ENCODE assay signal across 15 cellular contexts in genomic region chr18:47755102-47755456, GRCh38.
DNase-seq lines count a peak whose midpoint lies in the region; ATAC-seq and TF ChIP-seq lines count a peak whose summit lies in the region.
"Had no signal": no experiment of that assay in that cellular context is flagged by ENCODE, and none has a peak within 500 bp of the region (broad histone marks: within the 10 kb centered on the region; RNA-seq: fewer than 3 reads in every experiment).

No MANE protein-coding gene starts in this region.

- TF ChIP-seq POLR2A in HCT116 (IDR thresholded peaks at IDR 0.05; ENCODE audit: borderline replicate concordance, extremely low read depth, insufficient read depth, insufficient read length): no peak
- no peak for TF ChIP-seq POLR2A in IMR-90 (IDR thresholded peaks at IDR 0.05; ENCODE audit: low read depth, low read length)
- no peak for TF ChIP-seq POLR2A in esophagus muscularis mucosa (IDR thresholded peaks at IDR 0.05; ENCODE audit: low read depth)

- in situ Hi-C loops in IMR-90 (cut with MboI; ENCODE audit: low sequenced_read_pairs): no loop called here

- H3K4me2 ChIP-seq in HCT116 (ENCODE audit: low read length): peak overlapping the region; percentile 53; the same call in 1 of the 2 replicates
- H3K4me2 ChIP-seq in IMR-90 (ENCODE audit: low read depth, low read length): no peak overlapping the region
- H3K4me2 ChIP-seq: BLaER1, GM23338 had no signal

- H3K9ac ChIP-seq in HCT116 (ENCODE audit: low read length) (no peak overlapping the region), IMR-90 (ENCODE audit: low read depth, low read length) (no peak overlapping the region)
- H3K9ac ChIP-seq: BLaER1 had no signal

- no peaks in the 10 kb centered on the region for H3K79me2 ChIP-seq in HCT116 (ENCODE audit: insufficient read depth, low read length)

- H3K14ac ChIP-seq in IMR-90 (replicated peaks; ENCODE audit: low read depth, low read length): no peak overlapping the region

- H3K27ac ChIP-seq in HCT116 (ENCODE audit: low read depth, low read length) (no peak overlapping the region), IMR-90 (ENCODE audit: insufficient read depth, low read length) (no peak overlapping the region), esophagus muscularis mucosa (replicated peaks in 1 of 4) (no peak overlapping the region), substantia nigra (ENCODE audit: low read depth, low read length, poor library complexity, severe bottlenecking) (no peak overlapping the region)
- H3K27ac ChIP-seq: BLaER1, C4-2B had no signal

- H4K5ac ChIP-seq in IMR-90 (ENCODE audit: low read depth, low read length): no peak overlapping the region

- no peak overlapping the region for H2AK9ac ChIP-seq in IMR-90 (replicated peaks; ENCODE audit: low read depth, low read length, poor library complexity)

- H3K9me3 ChIP-seq in HCT116 (ENCODE audit: control insufficient read depth in 1 of 2, insufficient read depth in 1 of 2, low read depth in 1 of 2, low read length in 2 of 2): peaks cover 4 to 5% of the 10 kb centered on the region in 2 experiments; a peak in 3 of 4 replicates
- no peaks in the 10 kb centered on the region for H3K9me3 ChIP-seq in IMR-90 (ENCODE audit: control insufficient read depth, insufficient read depth, low read length)
- H3K9me3 ChIP-seq in esophagus muscularis mucosa: peaks cover 0 to 9% (median 6%) of the 10 kb centered on the region in 4 donors
- H3K9me3 ChIP-seq: Caco-2 had no signal

- H3K4ac ChIP-seq in IMR-90 (ENCODE audit: low read depth, low read length): no peak overlapping the region

- H3K79me1 ChIP-seq in IMR-90 (ENCODE audit: low read depth in 1 of 2, low read length in 2 of 2): no peaks in the 10 kb centered on the region

- CTCF ChIA-PET in HCT116 (lab: Charles Lee) (interaction anchor here (0.5 to 3.7 kb wide), 12 partner anchors 9 to 704 kb away, joined by 3 to 20 read pairs (median 3); partner anchors contain the start of gene SMAD2), IMR-90 (lab: Yijun Ruan, JAX) (interaction anchor here (0.8 to 1.0 kb wide), 2 partner anchors 15 to 540 kb away, joined by 3 to 5 read pairs; no protein-coding TSS in a partner anchor)

- no peak overlapping the region for H2BK15ac ChIP-seq in IMR-90 (ENCODE audit: low read depth, low read length)

- H2AFZ ChIP-seq in HCT116 (ENCODE audit: low read depth, low read length, poor library complexity, severe bottlenecking) (no peak overlapping the region), IMR-90 (replicated peaks; ENCODE audit: low read length, poor library complexity) (peak overlapping the region; percentile 54)

- H3K4me3 ChIP-seq in HCT116 (replicated peaks in 1 of 2; ENCODE audit: low read depth in 1 of 2, low read length in 2 of 2) (no peak overlapping the region), IMR-90 (ENCODE audit: insufficient read depth, low read depth, low read length) (no peak overlapping the region), esophagus muscularis mucosa (no peak overlapping the region)
- H3K4me3 ChIP-seq: BLaER1, GM12878 had no signal

- H3K27me3 ChIP-seq in HCT116 (ENCODE audit: insufficient read depth, low read length) (no peaks in the 10 kb centered on the region), IMR-90 (ENCODE audit: control insufficient read depth, insufficient read depth, low read length) (no peaks in the 10 kb centered on the region), esophagus muscularis mucosa (peaks cover 0 to 31% (median 2%) of the 10 kb centered on the region in 4 donors)
- H3K27me3 ChIP-seq: BLaER1 had no signal

- no peak overlapping the region for H2AK5ac ChIP-seq in IMR-90 (ENCODE audit: low read depth, low read length)

- no CpG with 5 or more reads among the region's 4 CpGs for WGBS in IMR-90 (ENCODE audit: extremely low coverage in 2 of 2, insufficient read length in 1 of 2), 2 experiments
- WGBS in esophagus muscularis mucosa: 81% methylated on average over 4 of the region's 4 CpGs

- POLR2A ChIA-PET in HCT116 (lab: Charles Lee) (no interaction called here), IMR-90 (lab: Charles Lee; ENCODE audit: unreplicated experiment) (no interaction called here)

- ATAC-seq in HCT116: no peak
- ATAC-seq in IMR-90 (ENCODE audit: low read depth): no peak
- ATAC-seq: CD8-positive, alpha-beta T cell had no signal

- H4K8ac ChIP-seq in IMR-90 (ENCODE audit: low read depth in 2 of 2, low read length in 2 of 2): no peak overlapping the region

- H3K36me3 ChIP-seq in HCT116 (ENCODE audit: control insufficient read depth in 1 of 2, insufficient read depth in 2 of 2, low read length in 2 of 2) (no peaks in the 10 kb centered on the region), IMR-90 (ENCODE audit: control insufficient read depth, insufficient read depth, low read length) (no peaks in the 10 kb centered on the region), esophagus muscularis mucosa (no peaks in the 10 kb centered on the region)
- H3K36me3 ChIP-seq: BLaER1 had no signal

- DNase-seq in HCT116 (ENCODE audit: low read depth, low spot score) (no peak), IMR-90 (no peak), esophagus muscularis mucosa (ENCODE audit: extremely low spot score) (peak; percentile 62), hypothalamus (lab: John Stamatoyannopoulos, UW) (no peak), A172 (ENCODE audit: low spot score) (no peak), substantia nigra (lab: John Stamatoyannopoulos, UW) (no peak)
- DNase-seq: DMS 273 treated with DMSO at 0.1 percent for 48 hours, GDM1, HFFc6 had no signal

- H3K4me1 ChIP-seq in HCT116 (ENCODE audit: control insufficient read depth in 1 of 2, insufficient read depth in 2 of 2, low read length in 2 of 2) (peaks cover 0 to 6% of the 10 kb centered on the region in 2 experiments; a peak in 1 of 4 replicates), IMR-90 (ENCODE audit: control insufficient read depth, insufficient read depth, low read length) (no peaks in the 10 kb centered on the region), esophagus muscularis mucosa (no peaks in the 10 kb centered on the region)
- H3K4me1 ChIP-seq: BLaER1, Caco-2 had no signal

- no peak overlapping the region for H3K18ac ChIP-seq in IMR-90 (ENCODE audit: low read depth, low read length)

- BruUV-seq in HCT116 (replicated peaks; lab: Mats Ljungman, UMichigan): no TSS peak
- no TSS peak for BruUV-seq in IMR-90 (replicated peaks; lab: Mats Ljungman, UMichigan)

- TF ChIP-seq CTCF in HCT116 (IDR thresholded peaks at IDR 0.05 in 2 of 3, conservative IDR thresholded peaks at IDR 0.05 in 1 of 3; ENCODE audit: borderline replicate concordance in 1 of 3, insufficient read depth in 1 of 3, low read depth in 2 of 3, low read length in 2 of 3): no peak
- no peak for TF ChIP-seq CTCF in IMR-90 (conservative IDR thresholded peaks at IDR 0.05; ENCODE audit: low read depth, low read length)
- no peak for TF ChIP-seq CTCF in esophagus muscularis mucosa (IDR thresholded peaks at IDR 0.05)

- H3K9me1 ChIP-seq in IMR-90 (ENCODE audit: insufficient read depth, low read length): no peaks in the 10 kb centered on the region

- H3K23ac ChIP-seq in IMR-90 (ENCODE audit: low read depth, low read length): no peak overlapping the region

- RAD21 ChIA-PET in HCT116 (lab: Charles Lee; ENCODE audit: low non-redundant PET in 1 of 2, low total read pairs in 2 of 2, uncharacterized antibody in 2 of 2, unreplicated experiment in 2 of 2): no interaction called here

- dilution Hi-C loops in IMR-90 (cut with HindIII; ENCODE audit: low sequenced_read_pairs, unreplicated experiment): no loop called here

- H4K20me1 ChIP-seq in HCT116 (ENCODE audit: insufficient read depth): no peaks in the 10 kb centered on the region
- H4K20me1 ChIP-seq in IMR-90 (ENCODE audit: insufficient read depth, low read length): no peaks in the 10 kb centered on the region
- H4K20me1 ChIP-seq: BLaER1 had no signal

- no peak for TF ChIP-seq RAD21 in HCT116 (IDR thresholded peaks at IDR 0.05; ENCODE audit: low read depth)
- no peak for TF ChIP-seq RAD21 in IMR-90 (IDR thresholded peaks at IDR 0.05; ENCODE audit: low read length)

- no peak overlapping the region for H2BK20ac ChIP-seq in IMR-90 (ENCODE audit: low read depth, low read length)

- no peak for TF ChIP-seq EP300 in esophagus muscularis mucosa (IDR thresholded peaks at IDR 0.05)

- H4K91ac ChIP-seq in IMR-90 (ENCODE audit: insufficient read depth, low read depth, low read length): no peak overlapping the region

- H3K9me2 ChIP-seq in HCT116 (ENCODE audit: insufficient read depth): no peaks in the 10 kb centered on the region

- no peak overlapping the region for H2BK120ac ChIP-seq in IMR-90 (ENCODE audit: low read depth, low read length)

- H3K56ac ChIP-seq in IMR-90 (ENCODE audit: extremely low read depth, insufficient read depth, low read length): no peak overlapping the region

- H2BK5ac ChIP-seq in IMR-90 (ENCODE audit: low read depth, low read length, poor library complexity, severe bottlenecking): no peak overlapping the region

- intact Hi-C loops in HCT116 (cut with micrococcal nuclease): no loop called here
- intact Hi-C loops in IMR-90 (cut with micrococcal nuclease): loop anchor here (5.0 kb wide), 1 partner anchor 473 kb away; no protein-coding TSS in a partner anchor
- intact Hi-C loops in esophagus muscularis mucosa (cut with DNase I): no loop called here

TF ChIP-seq in HCT116, 20 proteins besides CTCF, POLR2A, EP300 and RAD21 (continues in another document):
- no peak for TF ChIP-seq SIN3A (IDR thresholded peaks at IDR 0.05; ENCODE audit: low read depth)
- no peak for TF ChIP-seq EZH2 (IDR thresholded peaks at IDR 0.05)
- TF ChIP-seq CBX3 (IDR thresholded peaks at IDR 0.05; ENCODE audit: low read depth): no peak
- no peak for TF ChIP-seq TCF7L2 (IDR thresholded peaks at IDR 0.05; ENCODE audit: borderline replicate concordance, extremely low read depth, insufficient read depth, insufficient read length)

TF ChIP-seq in IMR-90, 13 proteins besides CTCF, POLR2A, EP300 and RAD21 (continues in another document):
- TF ChIP-seq BHLHE40 (IDR thresholded peaks at IDR 0.05; ENCODE audit: low read depth, low read length) (no peak), RCOR1 (IDR thresholded peaks at IDR 0.05; ENCODE audit: insufficient replicate concordance, low read length) (no peak), NFE2L2 (IDR thresholded peaks at IDR 0.05; ENCODE audit: low read depth, low read length) (no peak), CEBPB (IDR thresholded peaks at IDR 0.05; ENCODE audit: low read depth, low read length) (no peak), ELK1 (IDR thresholded peaks at IDR 0.05; ENCODE audit: borderline replicate concordance, low read depth, low read length) (no peak), MAZ (IDR thresholded peaks at IDR 0.05; ENCODE audit: borderline replicate concordance, low read depth, low read length) (no peak), RFX5 (IDR thresholded peaks at IDR 0.05; ENCODE audit: low read depth, low read length) (no peak)
